ENCODE assay signal across 28 cellular contexts in the genomic region with DNA sequence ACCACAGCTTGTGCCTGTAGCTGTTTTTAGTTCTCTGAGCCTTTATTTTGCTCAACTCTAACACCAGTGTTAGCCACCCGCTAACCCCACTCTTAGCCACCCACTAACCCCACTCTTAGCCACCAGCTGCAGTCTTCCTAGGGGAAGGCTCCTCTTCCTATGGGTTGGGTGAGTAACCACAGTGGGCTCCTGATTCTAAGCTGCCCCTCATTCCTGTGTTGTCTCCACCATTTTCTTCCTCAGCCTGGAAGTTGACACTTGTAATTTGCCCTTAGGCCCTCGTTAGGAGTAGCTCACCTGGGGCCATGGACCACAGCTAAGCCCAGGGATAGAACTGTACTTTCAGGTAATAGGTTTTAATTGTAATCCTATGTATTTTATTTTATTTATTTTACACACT.
DNase-seq lines count a peak whose midpoint lies in the region; ATAC-seq, FAIRE-seq and TF ChIP-seq lines count a peak whose summit lies in the region.
"Had no signal": no experiment of that assay in that cellular context is flagged by ENCODE, and none has a peak within 500 bp of the region (broad histone marks: within the 10 kb centered on the region; RNA-seq: fewer than 3 reads in every experiment).

No MANE protein-coding gene starts in this region.

- H3K36me3 ChIP-seq in left lung: no peaks in the 10 kb centered on the region
- H3K36me3 ChIP-seq: BLaER1, HAP-1 had no signal

- H3K27ac ChIP-seq in left lung: no peak overlapping the region
- H3K27ac ChIP-seq: BLaER1, GM23248, PC-9 had no signal

- H3K4me1 Mint-ChIP-seq in natural killer cell treated with Interleukin-12 subunit alpha and Interleukin-12 subunit beta and Interleukin-15 and Interleukin-18, amount 100 ng/mL, for 72 hours (ENCODE audit: low read depth in 2 of 2): no peaks in the 10 kb centered on the region
- no peaks in the 10 kb centered on the region for H3K4me1 Mint-ChIP-seq in natural killer cell
- H3K4me1 Mint-ChIP-seq in stimulated activated effector memory CD8-positive, alpha-beta T cell treated with anti-CD3 and anti-CD28 coated beads, Interleukin-12 subunit alpha, Interleukin-12 subunit beta, amount 100 ng/mL, for 72 hours: no peaks in the 10 kb centered on the region
- H3K4me1 Mint-ChIP-seq: CD4-positive, CD25-positive, alpha-beta regulatory T cell had no signal

- peak; percentile 16 to 29 for ATAC-seq in natural killer cell treated with Interleukin-12 subunit alpha and Interleukin-12 subunit beta and Interleukin-15 and Interleukin-18, amount 100 ng/mL, for 72 hours
- no peak for ATAC-seq in natural killer cell
- peak; percentile 15 for ATAC-seq in left lung
- ATAC-seq in stimulated activated effector memory CD8-positive, alpha-beta T cell treated with anti-CD3 and anti-CD28 coated beads, Interleukin-12 subunit alpha, Interleukin-12 subunit beta, amount 100 ng/mL, for 72 hours: peak; percentile 22
- ATAC-seq in GM21390 (IDR thresholded peaks at IDR 0.05; ENCODE audit: unreplicated experiment): no peak
- ATAC-seq in GM18511 (IDR thresholded peaks at IDR 0.05; ENCODE audit: unreplicated experiment): no peak
- ATAC-seq: K562 had no signal

- H3K4me3 Mint-ChIP-seq in natural killer cell treated with Interleukin-12 subunit alpha and Interleukin-12 subunit beta and Interleukin-15 and Interleukin-18, amount 100 ng/mL, for 72 hours: no peak overlapping the region
- no peak overlapping the region for H3K4me3 Mint-ChIP-seq in natural killer cell
- H3K4me3 Mint-ChIP-seq in stimulated activated effector memory CD8-positive, alpha-beta T cell treated with anti-CD3 and anti-CD28 coated beads, Interleukin-12 subunit alpha, Interleukin-12 subunit beta, amount 100 ng/mL, for 72 hours: no peak overlapping the region
- H3K4me3 Mint-ChIP-seq: CD4-positive, CD25-positive, alpha-beta regulatory T cell; HFFc6 had no signal

- H3K27ac Mint-ChIP-seq in natural killer cell treated with Interleukin-12 subunit alpha and Interleukin-12 subunit beta and Interleukin-15 and Interleukin-18, amount 100 ng/mL, for 72 hours: no peak overlapping the region
- H3K27ac Mint-ChIP-seq in natural killer cell: no peak overlapping the region
- H3K27ac Mint-ChIP-seq in stimulated activated effector memory CD8-positive, alpha-beta T cell treated with anti-CD3 and anti-CD28 coated beads, Interleukin-12 subunit alpha, Interleukin-12 subunit beta, amount 100 ng/mL, for 72 hours: no peak overlapping the region
- H3K27ac Mint-ChIP-seq: CD4-positive, CD25-positive, alpha-beta regulatory T cell; HFFc6 had no signal

- H3K9me3 ChIP-seq in left lung: peaks cover 5 to 78% of the 10 kb centered on the region in 2 donors

- no peaks in the 10 kb centered on the region for H3K4me1 ChIP-seq in left lung
- H3K4me1 ChIP-seq: BLaER1, HAP-1 had no signal

- TF ChIP-seq CTCF in natural killer cell (IDR thresholded peaks at IDR 0.05) (no peak), left lung (IDR thresholded peaks at IDR 0.05) (no peak)

- H3K27me3 ChIP-seq in left lung: peaks cover 0 to 5% of the 10 kb centered on the region in 2 donors
- H3K27me3 ChIP-seq: BLaER1 had no signal

- no peak for FAIRE-seq in urothelium cell line (lab: Jason Lieb, UNC)
- FAIRE-seq: A204.1, GM12892, GM19239, HTR-8/SVneo, K562 had no signal

- no peaks in the 10 kb centered on the region for H3K27me3 Mint-ChIP-seq in natural killer cell treated with Interleukin-12 subunit alpha and Interleukin-12 subunit beta and Interleukin-15 and Interleukin-18, amount 100 ng/mL, for 72 hours
- no peaks in the 10 kb centered on the region for H3K27me3 Mint-ChIP-seq in natural killer cell (ENCODE audit: low read depth in 2 of 2)
- H3K27me3 Mint-ChIP-seq: CD4-positive, CD25-positive, alpha-beta regulatory T cell had no signal

- intact Hi-C loops in natural killer cell (cut with micrococcal nuclease): no loop called here
- intact Hi-C loops in left lung (cut with DNase I): no loop called here

- H3K36me3 Mint-ChIP-seq in natural killer cell treated with Interleukin-12 subunit alpha and Interleukin-12 subunit beta and Interleukin-15 and Interleukin-18, amount 100 ng/mL, for 72 hours: peaks cover 5% of the 10 kb centered on the region
- H3K36me3 Mint-ChIP-seq in natural killer cell: peaks cover 8% of the 10 kb centered on the region
- H3K36me3 Mint-ChIP-seq in stimulated activated effector memory CD8-positive, alpha-beta T cell treated with anti-CD3 and anti-CD28 coated beads, Interleukin-12 subunit alpha, Interleukin-12 subunit beta, amount 100 ng/mL, for 72 hours: no peaks in the 10 kb centered on the region

- peaks cover 21% of the 10 kb centered on the region for H3K9me3 Mint-ChIP-seq in natural killer cell treated with Interleukin-12 subunit alpha and Interleukin-12 subunit beta and Interleukin-15 and Interleukin-18, amount 100 ng/mL, for 72 hours
- H3K9me3 Mint-ChIP-seq in natural killer cell: peaks cover 11 to 16% of the 10 kb centered on the region in 2 donors
- H3K9me3 Mint-ChIP-seq in stimulated activated effector memory CD8-positive, alpha-beta T cell treated with anti-CD3 and anti-CD28 coated beads, Interleukin-12 subunit alpha, Interleukin-12 subunit beta, amount 100 ng/mL, for 72 hours: peaks cover 17% of the 10 kb centered on the region

- no peak overlapping the region for H3K4me3 ChIP-seq in left lung
- H3K4me3 ChIP-seq: BLaER1, GM23248, HAP-1, K562, PC-9 had no signal

- no peak for DNase-seq in natural killer cell treated with Interleukin-12 subunit alpha and Interleukin-12 subunit beta and Interleukin-15 and Interleukin-18, amount 100 ng/mL, for 72 hours (ENCODE audit: low spot score)
- DNase-seq in natural killer cell (no peak), left lung (no peak), urothelium cell line (ENCODE audit: low spot score) (no peak)
- DNase-seq in stimulated activated effector memory CD8-positive, alpha-beta T cell treated with anti-CD3 and anti-CD28 coated beads, Interleukin-12 subunit alpha, Interleukin-12 subunit beta, amount 100 ng/mL, for 72 hours (ENCODE audit: low spot score in 2 of 2): no peak
- DNase-seq: CD4-positive, CD25-positive, alpha-beta regulatory T cell; DMS153; DND-41; GM23248; HFFc6; Kasumi-1; NCI-H1092 treated with DMSO at 0.1 percent for 48 hours; NCI-H1436; NCI-H187; NCI-H2081 treated with DMSO at 0.1 percent for 48 hours; NCI-H446 treated with DMSO at 0.1 percent for 48 hours; NCI-H82; PC-9; SHP77 had no signal

Comparison
In these comparisons a context has a peak if more than half of its experiments do, and no peak if none do; other contexts are left out.
1. ATAC-seq: peak in natural killer cell treated with Interleukin-12 subunit alpha and Interleukin-12 subunit beta and Interleukin-15 and Interleukin-18, amount 100 ng/mL, for 72 hours (2 of 2), left lung (single experiment) and stimulated activated effector memory CD8-positive, alpha-beta T cell treated with anti-CD3 and anti-CD28 coated beads, Interleukin-12 subunit alpha, Interleukin-12 subunit beta, amount 100 ng/mL, for 72 hours (single experiment); none in natural killer cell (0 of 3), GM21390 (single experiment) and GM18511 (single experiment).